7 cellular contexts compared by ENCODE assay signal in the genomic region with DNA sequence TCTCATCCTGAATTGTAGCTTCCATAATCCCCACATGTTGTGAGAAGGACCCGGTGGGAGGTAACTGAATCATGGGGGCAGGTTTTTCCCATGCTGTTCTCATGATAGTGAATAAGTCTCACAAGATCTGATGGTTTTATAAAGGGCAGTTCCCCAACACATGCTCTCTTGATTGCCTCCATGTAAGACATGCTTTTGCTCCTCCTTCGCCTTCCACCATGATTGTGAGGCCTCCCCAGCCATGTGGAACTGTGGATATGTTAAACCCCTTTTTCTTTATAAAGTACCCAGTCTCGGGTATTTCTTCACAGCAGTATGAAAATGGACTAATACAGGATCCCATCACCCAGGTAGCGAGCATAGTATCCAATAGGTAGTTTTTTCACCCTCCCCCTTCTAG. TPM values are rescaled to one million over a fixed set of nuclear protein-coding genes. Genes with fewer than 3 reads are reported as not detected.
DNase-seq lines count a peak whose midpoint lies in the region; ATAC-seq, FAIRE-seq and TF ChIP-seq lines count a peak whose summit lies in the region.
"Not testable (repeated sequence)": the region's sequence is repeated elsewhere in the genome, so short reads cannot be mapped to it uniquely, and the experiment has no call there.
"Had no signal": no experiment of that assay in that cellular context is flagged by ENCODE, and none has a peak within 500 bp of the region (broad histone marks: within the 10 kb centered on the region; RNA-seq: fewer than 3 reads in every experiment).

No MANE protein-coding gene starts in this region.

- not testable (repeated sequence) for TF ChIP-seq EP300 in K562 (IDR thresholded peaks at IDR 0.05; ENCODE audit: low read length); HepG2 (IDR thresholded peaks at IDR 0.05; ENCODE audit: low read depth in 2 of 2, low read length in 2 of 2); HepG2 (CRISPR knock-in tag; IDR thresholded peaks at IDR 0.05; ENCODE audit: borderline replicate concordance)

- H4K20me1 ChIP-seq in K562 (replicated peaks; ENCODE audit: control insufficient read depth, insufficient read depth, low read length); HepG2 (ENCODE audit: insufficient read depth, low read length): not testable (repeated sequence)

- TF ChIP-seq POLR2A in K562 (conservative IDR thresholded peaks at IDR 0.05); HepG2 (IDR thresholded peaks at IDR 0.05; ENCODE audit: insufficient read depth in 1 of 2, low read depth in 2 of 2, low read length in 2 of 2): not testable (repeated sequence)

- not testable (repeated sequence) for H3K36me3 Mint-ChIP-seq in brain

- not testable (repeated sequence) for FAIRE-seq in K562 (lab: Jason Lieb, UNC); HepG2 (lab: Jason Lieb, UNC)

- not testable (repeated sequence) for H3K79me2 ChIP-seq in K562 (ENCODE audit: control insufficient read depth, insufficient read depth, low read length); HepG2 (ENCODE audit: insufficient read depth, low read length)

- not testable (repeated sequence) for H3K27ac ChIP-seq in K562 (ENCODE audit: extremely low read depth, low read depth, low read length); HepG2 (ENCODE audit: extremely low read length, insufficient read depth, low read length)

- not testable (repeated sequence) for BruUV-seq in K562 (replicated peaks; lab: Mats Ljungman, UMichigan); HepG2 (replicated peaks; lab: Mats Ljungman, UMichigan)

- H3K36me3 ChIP-seq in K562 (ENCODE audit: control insufficient read depth, insufficient read depth, low read length): not testable (repeated sequence)
- peaks cover 28 to 59% of the 10 kb centered on the region in 2 experiments for H3K36me3 ChIP-seq in HepG2 (replicated peaks in 1 of 2; ENCODE audit: control insufficient read depth in 1 of 2, insufficient read depth in 2 of 2, low read length in 2 of 2)

- H3K27me3 ChIP-seq in K562 (ENCODE audit: control insufficient read depth in 2 of 2, insufficient read depth in 2 of 2, low read length in 2 of 2); HepG2 (ENCODE audit: control insufficient read depth in 1 of 2, insufficient read depth in 2 of 2, low read length in 2 of 2): not testable (repeated sequence)

- H3K4me1 ChIP-seq in K562 (replicated peaks in 1 of 2; ENCODE audit: control insufficient read depth in 2 of 2, insufficient read depth in 2 of 2, low read length in 2 of 2): peaks cover 0 to 17% of the 10 kb centered on the region in 2 experiments; a peak in 3 of 5 replicates
- not testable (repeated sequence) for H3K4me1 ChIP-seq in HepG2 (ENCODE audit: insufficient read depth, low read length)

- peak overlapping the region in 3 of 5 experiments; percentile 21 to 59 (median 40) for H3K27ac Mint-ChIP-seq in brain

- not testable (repeated sequence) for H3K9ac ChIP-seq in K562 (ENCODE audit: insufficient read depth in 1 of 2, low read depth in 2 of 2, low read length in 2 of 2); HepG2 (ENCODE audit: insufficient read depth, low read depth, low read length)

- CTCF ChIA-PET in K562 (lab: Yijun Ruan, JAX; ENCODE audit: low intra/inter-chr PET ratio); HepG2 (lab: Yijun Ruan, JAX; ENCODE audit: low intra/inter-chr PET ratio, low total read pairs): not testable (repeated sequence)

- H3K9me3 ChIP-seq in K562 (replicated peaks; ENCODE audit: control insufficient read depth, insufficient read depth, low read depth, low read length); HepG2 (ENCODE audit: low read length): not testable (repeated sequence)

- not testable (repeated sequence) for DNase-seq in K562 (ENCODE audit: extremely low read depth in 1 of 4, low spot score in 3 of 4); HepG2 (ENCODE audit: low spot score)

- not testable (repeated sequence) for H3K4me3 ChIP-seq in K562; HepG2 (replicated peaks in 1 of 3; ENCODE audit: insufficient read depth in 1 of 3, low read depth in 2 of 3, low read length in 3 of 3)

- not testable (repeated sequence) for H3K4me3 Mint-ChIP-seq in brain

- intact Hi-C loops in K562 (cut with micrococcal nuclease): not testable (repeated sequence)
- intact Hi-C loops in HepG2 (cut with micrococcal nuclease; ENCODE audit: unreplicated experiment): loop anchor here (5.0 kb wide), 1 partner anchor 103 kb away; a partner anchor contains a TSS

- H2AFZ ChIP-seq in K562 (ENCODE audit: low read depth, low read length); HepG2 (ENCODE audit: low read length): not testable (repeated sequence)

- H3K4me1 Mint-ChIP-seq in brain: peaks cover 16% of the 10 kb centered on the region

- H3K9me1 ChIP-seq in K562 (ENCODE audit: control insufficient read depth, insufficient read depth, low read length): not testable (repeated sequence)

- in situ Hi-C loops in K562 (cut with MboI); HepG2 (cut with HindIII; ENCODE audit: extremely low pct_ligation_motif_present, low pct_unique_long_range_greater_than_20kb): not testable (repeated sequence)

- not testable (repeated sequence) for H3K4me2 ChIP-seq in K562 (ENCODE audit: insufficient read depth, low read length); HepG2 (ENCODE audit: low read depth, low read length)

- not testable (repeated sequence) for TF ChIP-seq CTCF in K562 (IDR thresholded peaks at IDR 0.05 in 2 of 3, conservative IDR thresholded peaks at IDR 0.05 in 1 of 3; ENCODE audit: insufficient read depth in 2 of 3, low read depth in 1 of 3, low read length in 3 of 3); brain (conservative IDR thresholded peaks at IDR 0.05); HepG2 (CRISPR knock-in tag; IDR thresholded peaks at IDR 0.05)

- H3K9me3 Mint-ChIP-seq in brain: not testable (repeated sequence)

- 54% methylated on average over 4 of the region's 4 CpGs for WGBS in K562 (ENCODE audit: insufficient coverage, low coverage, missing lambda C conversion rate)
- 97% methylated on average over 4 of the region's 4 CpGs for WGBS in HepG2 (ENCODE audit: low lambda C conversion rate)

- ATAC-seq in K562, HepG2: not testable (repeated sequence)

- not testable (repeated sequence) for H3K27me3 Mint-ChIP-seq in brain

- POLR2A ChIA-PET in K562 (lab: Yijun Ruan, JAX); HepG2 (lab: Yijun Ruan, JAX): not testable (repeated sequence)

- not testable (repeated sequence) for TF ChIP-seq RAD21 in K562 (CRISPR knock-in tag; conservative IDR thresholded peaks at IDR 0.05 in 1 of 2, IDR thresholded peaks at IDR 0.05 in 1 of 2); HepG2 (CRISPR knock-in tag; IDR thresholded peaks at IDR 0.05)

RNA-seq across cellular contexts. Expression of a gene that starts 42.7 kb away (rescaled TPM):
- 19.3 and 23.3 TPM in 2 replicates for total RNA-seq in K562 (2011; cell fraction: chromatin; rRNA removed; ENCODE audit: low replicate concordance)
- 30.1 and 30.4 TPM in 2 replicates for total RNA-seq in K562 (2011; cell fraction: nucleolus; rRNA removed)
- total RNA-seq in K562 (2011; cell fraction: nucleoplasm; rRNA removed): 35.7 and 56.3 TPM in 2 replicates
- total RNA-seq in K562 (2014; rRNA removed) (140 and 146 TPM in 2 replicates), K562 (2014; rRNA removed; fragmentation: Illumina TruSeq; extraction: Trizol) (132 and 195 TPM in 2 replicates), K562 (2015; rRNA removed; fragmentation: Illumina TruSeq; extraction: Trizol) (312 and 351 TPM in 2 replicates), K562 (2021) (125 and 129 TPM in 2 replicates), HepG2 (2016; rRNA removed; fragmentation: Illumina TruSeq; extraction: Trizol) (115 and 117 TPM in 2 replicates)
- polyA plus RNA-seq in K562 (2011; rRNA removed) (124 and 135 TPM in 2 replicates), K562 (2014; fragmentation: Illumina TruSeq; extraction: Trizol) (210 and 237 TPM in 2 replicates), K562 (2014; fragmentation: Nextera tagmentation; extraction: Ambion mirVana) (100 to 1,000 TPM; 560 to 670 TPM), K562 (2014; rRNA removed) (227 and 285 TPM in 2 replicates), brain (ENCODE audit: insufficient read depth, low read depth, low replicate concordance) (350 TPM), HepG2 (2011; rRNA removed) (114 and 116 TPM in 2 replicates)
- 263 and 300 TPM in 2 replicates for polyA plus RNA-seq in K562 (2011; cell fraction: cytosol; rRNA removed)
- polyA plus RNA-seq in K562 (2011; cell fraction: nucleus; rRNA removed): 86.7 and 94.9 TPM in 2 replicates
- 185 and 189 TPM in 2 replicates for polyA plus RNA-seq in K562 (2012)
- 69.5 and 81.5 TPM in 2 replicates for polyA minus RNA-seq in K562 (2011; rRNA and poly(A)+ RNA removed)
- 78.5 and 124 TPM in 2 replicates for polyA minus RNA-seq in K562 (2011; cell fraction: cytosol; rRNA and poly(A)+ RNA removed)
- 28.1 and 49.5 TPM in 2 replicates for polyA minus RNA-seq in K562 (2011; cell fraction: nucleus; rRNA and poly(A)+ RNA removed)
- total RNA-seq in HepG2 (2016; cell fraction: cytosol; rRNA removed; fragmentation: Illumina TruSeq; extraction: Trizol; ENCODE audit: low read depth): 39.9 and 43.6 TPM in 2 replicates
- total RNA-seq in HepG2 (2016; cell fraction: insoluble cytoplasmic fraction; rRNA removed; fragmentation: Illumina TruSeq; extraction: Trizol): 110 and 124 TPM in 2 replicates
- total RNA-seq in HepG2 (2016; cell fraction: membrane; rRNA removed; fragmentation: Illumina TruSeq; extraction: Trizol): 33.6 and 35.8 TPM in 2 replicates
- 55.5 and 56.1 TPM in 2 replicates for total RNA-seq in HepG2 (2016; cell fraction: nucleus; rRNA removed; fragmentation: Illumina TruSeq; extraction: Trizol)
- polyA plus RNA-seq in HepG2 (2011; cell fraction: cytosol; rRNA removed): 159 and 174 TPM in 2 replicates
- 62.2 and 63.2 TPM in 2 replicates for polyA plus RNA-seq in HepG2 (2011; cell fraction: nucleus; rRNA removed)
- 93.3 and 104 TPM in 2 replicates for polyA plus RNA-seq in HepG2 (2012)
- polyA plus RNA-seq in HepG2 (2016; cell fraction: cytosol; fragmentation: Illumina TruSeq; extraction: Trizol; ENCODE audit: low read depth): 81.3 and 104 TPM in 2 replicates
- 235 and 273 TPM in 2 replicates for polyA plus RNA-seq in HepG2 (2016; cell fraction: insoluble cytoplasmic fraction; fragmentation: Illumina TruSeq; extraction: Trizol; ENCODE audit: low read depth)
- 63.4 and 67.0 TPM in 2 replicates for polyA plus RNA-seq in HepG2 (2016; cell fraction: membrane; fragmentation: Illumina TruSeq; extraction: Trizol; ENCODE audit: low read depth)
- 131 and 145 TPM in 2 replicates for polyA plus RNA-seq in HepG2 (2016; cell fraction: nucleus; fragmentation: Illumina TruSeq; extraction: Trizol; ENCODE audit: insufficient read depth, low read depth)
- polyA minus RNA-seq in HepG2 (2011; rRNA and poly(A)+ RNA removed; ENCODE audit: low replicate concordance): 56.8 and 189 TPM in 2 replicates
- polyA minus RNA-seq in HepG2 (2011; cell fraction: cytosol; rRNA and poly(A)+ RNA removed): 65.4 and 78.7 TPM in 2 replicates
- polyA minus RNA-seq in HepG2 (2011; cell fraction: nucleus; rRNA and poly(A)+ RNA removed): 34.8 and 40.0 TPM in 2 replicates

RNA-seq across cellular contexts. Expression of a gene that starts 43.2 kb away (rescaled TPM):
- not detected in 2 replicates for total RNA-seq in K562 (2011; cell fraction: chromatin; rRNA removed; ENCODE audit: low replicate concordance)
- total RNA-seq in K562 (2011; cell fraction: nucleolus; rRNA removed): not detected in 2 replicates
- not detected in 2 replicates for total RNA-seq in K562 (2011; cell fraction: nucleoplasm; rRNA removed)
- total RNA-seq in K562 (2014; rRNA removed): not detected in 2 replicates
- 0.25 TPM in 1 of 2 replicates, not detected in the other for total RNA-seq in K562 (2014; rRNA removed; fragmentation: Illumina TruSeq; extraction: Trizol)
- not detected in 2 replicates for total RNA-seq in K562 (2015; rRNA removed; fragmentation: Illumina TruSeq; extraction: Trizol)
- 0.51 TPM in 1 of 2 replicates, not detected in the other for total RNA-seq in K562 (2021)
- 0.17 and 0.30 TPM in 2 replicates for polyA plus RNA-seq in K562 (2011; rRNA removed)
- 0.09 and 0.87 TPM in 2 replicates for polyA plus RNA-seq in K562 (2011; cell fraction: cytosol; rRNA removed)
- polyA plus RNA-seq in K562 (2011; cell fraction: nucleus; rRNA removed): 0.37 and 0.38 TPM in 2 replicates
- polyA plus RNA-seq in K562 (2012): 0.22 and 0.42 TPM in 2 replicates
- polyA plus RNA-seq in K562 (2014; fragmentation: Illumina TruSeq; extraction: Trizol): 0.09 TPM in 1 of 2 replicates, not detected in the other
- polyA plus RNA-seq in K562 (2014; fragmentation: Nextera tagmentation; extraction: Ambion mirVana): under 1 TPM; 0.08 to 0.21 TPM
- polyA plus RNA-seq in K562 (2014; rRNA removed): 0.09 TPM in 1 of 2 replicates, not detected in the other
- 0.24 and 0.53 TPM in 2 replicates for polyA minus RNA-seq in K562 (2011; rRNA and poly(A)+ RNA removed)
- not detected in 2 replicates for polyA minus RNA-seq in K562 (2011; cell fraction: cytosol; rRNA and poly(A)+ RNA removed)
- polyA minus RNA-seq in K562 (2011; cell fraction: nucleus; rRNA and poly(A)+ RNA removed): 0.40 TPM in 1 of 2 replicates, not detected in the other
- not detected for polyA plus RNA-seq in brain (ENCODE audit: insufficient read depth, low read depth, low replicate concordance)
- total RNA-seq in HepG2 (2016; rRNA removed; fragmentation: Illumina TruSeq; extraction: Trizol): 265 and 319 TPM in 2 replicates
- 67.0 and 67.5 TPM in 2 replicates for total RNA-seq in HepG2 (2016; cell fraction: cytosol; rRNA removed; fragmentation: Illumina TruSeq; extraction: Trizol; ENCODE audit: low read depth)
- 256 and 310 TPM in 2 replicates for total RNA-seq in HepG2 (2016; cell fraction: insoluble cytoplasmic fraction; rRNA removed; fragmentation: Illumina TruSeq; extraction: Trizol)
- 82.1 and 92.3 TPM in 2 replicates for total RNA-seq in HepG2 (2016; cell fraction: membrane; rRNA removed; fragmentation: Illumina TruSeq; extraction: Trizol)
- 282 and 300 TPM in 2 replicates for total RNA-seq in HepG2 (2016; cell fraction: nucleus; rRNA removed; fragmentation: Illumina TruSeq; extraction: Trizol)
- 398 and 420 TPM in 2 replicates for polyA plus RNA-seq in HepG2 (2011; rRNA removed)
- polyA plus RNA-seq in HepG2 (2011; cell fraction: cytosol; rRNA removed): 151 and 200 TPM in 2 replicates
- polyA plus RNA-seq in HepG2 (2011; cell fraction: nucleus; rRNA removed): 745 and 782 TPM in 2 replicates
- 254 and 296 TPM in 2 replicates for polyA plus RNA-seq in HepG2 (2012)
- polyA plus RNA-seq in HepG2 (2016; cell fraction: cytosol; fragmentation: Illumina TruSeq; extraction: Trizol; ENCODE audit: low read depth): 44.7 and 45.8 TPM in 2 replicates
- polyA plus RNA-seq in HepG2 (2016; cell fraction: insoluble cytoplasmic fraction; fragmentation: Illumina TruSeq; extraction: Trizol; ENCODE audit: low read depth): 242 and 251 TPM in 2 replicates
- 51.1 and 52.9 TPM in 2 replicates for polyA plus RNA-seq in HepG2 (2016; cell fraction: membrane; fragmentation: Illumina TruSeq; extraction: Trizol; ENCODE audit: low read depth)
- 287 and 304 TPM in 2 replicates for polyA plus RNA-seq in HepG2 (2016; cell fraction: nucleus; fragmentation: Illumina TruSeq; extraction: Trizol; ENCODE audit: insufficient read depth, low read depth)
- 0.42 and 257 TPM in 2 replicates for polyA minus RNA-seq in HepG2 (2011; rRNA and poly(A)+ RNA removed; ENCODE audit: low replicate concordance)
- polyA minus RNA-seq in HepG2 (2011; cell fraction: cytosol; rRNA and poly(A)+ RNA removed): 107 and 125 TPM in 2 replicates
- polyA minus RNA-seq in HepG2 (2011; cell fraction: nucleus; rRNA and poly(A)+ RNA removed): 1,013 and 1,338 TPM in 2 replicates
- total RNA-seq: A172, Daoy had no signal
- polyA plus RNA-seq: CD4-positive, alpha-beta memory T cell; CD8-positive, alpha-beta memory T cell had no signal

Comparison
In these comparisons a context has a peak if more than half of its experiments do, and no peak if none do; other contexts are left out.
1. RNA of a gene that starts 43.2 kb away (polyA plus RNA-seq): 44.7 to 782 TPM in HepG2; 0.08 to 0.87 TPM in K562 and not detected in brain (single experiment); every median in the first group is over 10 times any median in the second.